10 cellular contexts compared by ENCODE assay signal in the genomic region with DNA sequence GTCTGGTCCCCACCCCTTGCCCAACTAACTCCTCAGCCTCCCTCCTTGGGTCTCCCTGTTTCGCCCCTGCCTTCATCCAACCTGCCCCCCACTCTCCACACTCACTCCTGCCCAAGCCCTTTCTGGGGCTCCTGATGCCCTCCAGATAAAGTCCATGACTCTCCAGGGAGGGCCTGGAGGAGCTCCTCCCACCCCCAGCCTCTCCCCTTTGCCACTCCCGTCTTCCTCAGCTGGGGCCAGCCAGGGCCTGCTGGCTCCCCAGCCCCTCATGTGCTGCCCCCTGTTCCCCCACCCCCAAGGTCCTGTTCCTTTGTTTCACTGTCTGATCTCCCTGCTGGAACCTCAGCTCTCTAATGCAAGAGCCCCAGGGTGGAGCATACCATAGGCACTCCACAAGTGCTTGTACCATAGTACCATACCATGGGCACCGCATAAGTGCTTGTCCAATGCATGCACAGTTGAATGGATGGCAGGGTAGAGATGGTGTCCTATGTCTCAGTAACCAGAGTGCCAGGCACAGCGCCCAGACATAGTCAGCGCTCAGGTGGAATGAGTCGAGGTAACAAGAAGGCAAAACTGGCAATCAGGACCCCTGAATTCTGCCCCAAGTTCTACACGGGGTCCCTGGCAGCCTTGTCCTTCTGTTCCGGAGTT. TPM values are rescaled to one million over a fixed set of nuclear protein-coding genes. Genes with fewer than 3 reads are reported as not detected.
A peak's percentile ranks its signal among the peaks of the same experiment; 100 is the strongest.
DNase-seq lines count a peak whose midpoint lies in the region; ATAC-seq and TF ChIP-seq lines count a peak whose summit lies in the region.
"Had no signal": no experiment of that assay in that cellular context is flagged by ENCODE, and none has a peak within 500 bp of the region (broad histone marks: within the 10 kb centered on the region; RNA-seq: fewer than 3 reads in every experiment).

No MANE protein-coding gene starts in this region.

- H3K9me3 ChIP-seq in lower lobe of right lung (no peaks in the 10 kb centered on the region), tibial nerve (no peaks in the 10 kb centered on the region), Peyer's patch (no peaks in the 10 kb centered on the region)

- intact Hi-C loops in activated CD4-positive, alpha-beta T cell treated with anti-CD3 and anti-CD28 coated beads, Interleukin-2, amount 10 ng/mL, durations not matched to agents 24 days and 14 days (cut with micrococcal nuclease): no loop called here
- intact Hi-C loops in lower lobe of right lung (cut with DNase I): no loop called here

- H3K4me1 Mint-ChIP-seq in activated CD4-positive, alpha-beta T cell treated with anti-CD3 and anti-CD28 coated beads, Interleukin-2, amount 10 ng/mL, durations not matched to agents 24 days and 14 days: peaks cover 4% of the 10 kb centered on the region

- peak overlapping the region; percentile 24 for H3K27ac ChIP-seq in lower lobe of right lung
- peak overlapping the region; percentile 6 to 100 (median 60) for H3K27ac ChIP-seq in tibial nerve
- peak overlapping the region in 2 of 4 donors; percentile 18 to 67 for H3K27ac ChIP-seq in Peyer's patch

- no peaks in the 10 kb centered on the region for H3K36me3 Mint-ChIP-seq in activated CD4-positive, alpha-beta T cell treated with anti-CD3 and anti-CD28 coated beads, Interleukin-2, amount 10 ng/mL, durations not matched to agents 24 days and 14 days (ENCODE audit: low read depth)

- peak overlapping the region; percentile 15 for H3K4me3 Mint-ChIP-seq in activated CD4-positive, alpha-beta T cell treated with anti-CD3 and anti-CD28 coated beads, Interleukin-2, amount 10 ng/mL, durations not matched to agents 24 days and 14 days

- ATAC-seq in lower lobe of right lung (no peak), GM21576 (IDR thresholded peaks at IDR 0.05; ENCODE audit: unreplicated experiment) (no peak)

- H3K27me3 ChIP-seq in lower lobe of right lung (ENCODE audit: low read depth): no peaks in the 10 kb centered on the region
- no peaks in the 10 kb centered on the region for H3K27me3 ChIP-seq in tibial nerve
- H3K27me3 ChIP-seq in Peyer's patch: no peaks in the 10 kb centered on the region

- no peaks in the 10 kb centered on the region for H3K36me3 ChIP-seq in lower lobe of right lung
- no peaks in the 10 kb centered on the region for H3K36me3 ChIP-seq in tibial nerve
- H3K36me3 ChIP-seq in Peyer's patch: no peaks in the 10 kb centered on the region

- in situ Hi-C loops in astrocyte of the cerebellum (cut with HindIII; ENCODE audit: low sequenced_read_pairs): no loop called here

- H3K4me3 ChIP-seq in astrocyte of the cerebellum (ENCODE audit: low read depth, low read length) (peak overlapping the region; percentile 88), lower lobe of right lung (peak overlapping the region; percentile 63), tibial nerve (peak overlapping the region in 2 of 4 donors; percentile 74 to 80), Peyer's patch (peak overlapping the region in 1 of 4 donors; percentile 88)

- no peak for TF ChIP-seq POLR2A in tibial nerve (IDR thresholded peaks at IDR 0.05)
- no peak for TF ChIP-seq POLR2A in Peyer's patch (IDR thresholded peaks at IDR 0.05)

- no peak overlapping the region for H3K27ac Mint-ChIP-seq in activated CD4-positive, alpha-beta T cell treated with anti-CD3 and anti-CD28 coated beads, Interleukin-2, amount 10 ng/mL, durations not matched to agents 24 days and 14 days

- WGBS in tibial nerve, 2 donors: 82 to 91% methylated on average over 8 of the region's 8 CpGs

- H3K27me3 Mint-ChIP-seq in activated CD4-positive, alpha-beta T cell treated with anti-CD3 and anti-CD28 coated beads, Interleukin-2, amount 10 ng/mL, durations not matched to agents 24 days and 14 days: peaks cover 13% of the 10 kb centered on the region

- TF ChIP-seq EP300 in tibial nerve (IDR thresholded peaks at IDR 0.05): no peak

- TF ChIP-seq CTCF in astrocyte of the cerebellum (IDR thresholded peaks at IDR 0.05; ENCODE audit: low read depth, low read length, missing control alignments) (no peak), lower lobe of right lung (IDR thresholded peaks at IDR 0.05) (no peak), tibial nerve (IDR thresholded peaks at IDR 0.05) (no peak), Peyer's patch (IDR thresholded peaks at IDR 0.05) (no peak)

- H3K9me3 Mint-ChIP-seq in activated CD4-positive, alpha-beta T cell treated with anti-CD3 and anti-CD28 coated beads, Interleukin-2, amount 10 ng/mL, durations not matched to agents 24 days and 14 days: no peaks in the 10 kb centered on the region

- H3K4me1 ChIP-seq in lower lobe of right lung (peaks cover 45% of the 10 kb centered on the region), tibial nerve (peaks cover 0 to 64% (median 26%) of the 10 kb centered on the region in 4 donors), Peyer's patch (peaks cover 5 to 46% (median 8%) of the 10 kb centered on the region in 4 donors)

- DNase-seq in activated CD4-positive, alpha-beta T cell treated with anti-CD3 and anti-CD28 coated beads, Interleukin-2, amount 10 ng/mL, durations not matched to agents 24 days and 14 days: no peak
- DNase-seq in activated CD4-positive, alpha-beta T cell treated with anti-CD3 and anti-CD28 coated beads for 1 hour: no peak
- no peak for DNase-seq in astrocyte of the cerebellum (ENCODE audit: low read depth)
- no peak for DNase-seq in lower lobe of right lung
- DNase-seq in tibial nerve (ENCODE audit: low spot score in 2 of 2): no peak
- no peak for DNase-seq in A172 (ENCODE audit: low spot score)
- DNase-seq in Peyer's patch: no peak
- DNase-seq: NCI-H1105 treated with DMSO at 0.1 percent for 48 hours, SIG-M5 had no signal

RNA-seq across cellular contexts. Expression of a gene that starts 1.5 kb away (rescaled TPM):
- total RNA-seq in activated CD4-positive, alpha-beta T cell treated with anti-CD3 and anti-CD28 coated beads, Interleukin-2, amount 10 ng/mL, durations not matched to agents 24 days and 14 days: 4.9 and 5.8 TPM in 2 replicates
- 38.3 TPM for total RNA-seq in lower lobe of right lung
- total RNA-seq in tibial nerve: 100 to 1,000 TPM in 1 of 4 donors, 10 to 100 TPM in 3; 45.7 to 103 (median 69.3) TPM
- 168 and 189 TPM in 2 replicates for total RNA-seq in A172 (2014; rRNA removed; shearing (Covaris generic))
- total RNA-seq in Peyer's patch: 10 to 100 TPM; 11.6 to 44.4 (median 18.4) TPM

RNA-seq across cellular contexts. Expression of a gene that starts 4.7 kb away (rescaled TPM):
- total RNA-seq in activated CD4-positive, alpha-beta T cell treated with anti-CD3 and anti-CD28 coated beads, Interleukin-2, amount 10 ng/mL, durations not matched to agents 24 days and 14 days: 13.5 and 14.7 TPM in 2 replicates
- total RNA-seq in lower lobe of right lung (16.6 TPM), tibial nerve (10 to 100 TPM; 25.9 to 41.9 (median 28.2) TPM), Peyer's patch (100 to 1,000 TPM in 1 of 4 donors, 10 to 100 TPM in 3; 33.8 to 124 (median 76.3) TPM)
- total RNA-seq in A172 (2014; rRNA removed; shearing (Covaris generic)): 4.7 and 10.3 TPM in 2 replicates

RNA-seq across cellular contexts. Expression of a gene that starts 17.5 kb away (rescaled TPM):
- total RNA-seq in activated CD4-positive, alpha-beta T cell treated with anti-CD3 and anti-CD28 coated beads, Interleukin-2, amount 10 ng/mL, durations not matched to agents 24 days and 14 days: 47.3 and 48.0 TPM in 2 replicates
- 33.9 TPM for total RNA-seq in lower lobe of right lung
- 10 to 100 TPM; 22.2 to 35.2 (median 29.7) TPM for total RNA-seq in tibial nerve
- 8.4 and 8.6 TPM in 2 replicates for total RNA-seq in A172 (2014; rRNA removed; shearing (Covaris generic))
- 10 to 100 TPM; 24.3 to 41.8 (median 31.7) TPM for total RNA-seq in Peyer's patch

RNA-seq across cellular contexts. Expression of a gene that starts 30.9 kb away (rescaled TPM):
- 6.7 and 7.0 TPM in 2 replicates for total RNA-seq in activated CD4-positive, alpha-beta T cell treated with anti-CD3 and anti-CD28 coated beads, Interleukin-2, amount 10 ng/mL, durations not matched to agents 24 days and 14 days
- total RNA-seq in lower lobe of right lung (6.4 TPM), tibial nerve (10 to 100 TPM in 2 of 4 donors, 1 to 10 TPM in 2; 6.6 to 17.5 (median 11.7) TPM), Peyer's patch (10 to 100 TPM in 3 of 4 donors, 1 to 10 TPM in 1; 8.4 to 28.9 (median 11.2) TPM)
- total RNA-seq in A172 (2014; rRNA removed; shearing (Covaris generic)): 10.1 and 19.9 TPM in 2 replicates
